In the genomic region with DNA sequence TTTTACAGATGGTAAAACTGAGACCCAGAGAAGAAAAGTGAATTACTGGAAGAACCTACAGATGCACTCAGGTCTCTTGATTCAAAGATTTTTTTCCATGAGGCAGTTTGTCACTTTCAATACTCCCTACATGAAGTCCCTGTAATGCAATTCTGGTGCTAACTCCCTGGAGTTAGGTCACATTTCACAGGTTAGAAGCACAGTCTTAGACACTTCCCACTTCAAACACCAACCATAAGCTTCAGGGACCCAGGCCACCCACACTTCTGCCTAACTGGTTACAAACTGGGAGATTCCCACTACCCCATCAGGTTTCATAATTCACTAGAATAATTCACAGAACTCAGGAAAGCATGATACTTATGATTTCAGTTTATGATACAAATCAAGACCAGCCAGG, we compare ENCODE assay signal across 24 cellular contexts. TPM values are rescaled to one million over a fixed set of nuclear protein-coding genes. Genes with fewer than 3 reads are reported as not detected.
A peak's percentile ranks its signal among the peaks of the same experiment; 100 is the strongest.
DNase-seq lines count a peak whose midpoint lies in the region; ATAC-seq, FAIRE-seq and TF ChIP-seq lines count a peak whose summit lies in the region.
"Had no signal": no experiment of that assay in that cellular context is flagged by ENCODE, and none has a peak within 500 bp of the region (broad histone marks: within the 10 kb centered on the region; RNA-seq: fewer than 3 reads in every experiment).

No MANE protein-coding gene starts in this region.

- no peak for ATAC-seq in activated CD8-positive, alpha-beta T cell treated with anti-CD3 and anti-CD28 coated beads for 36 hours
- no peak for ATAC-seq in activated CD8-positive, alpha-beta T cell treated with anti-CD3 and anti-CD28 coated beads, Interleukin-2, amount 10 ng/mL, durations not matched to agents 7 days and 5 days
- ATAC-seq in K562 = no peak
- ATAC-seq: GM12878, HCT116 had no signal

- no peak for DNase-seq in activated CD8-positive, alpha-beta T cell treated with anti-CD3 and anti-CD28 coated beads for 36 hours
- no peak for DNase-seq in activated CD8-positive, alpha-beta T cell treated with anti-CD3 and anti-CD28 coated beads, Interleukin-2, amount 10 ng/mL, durations not matched to agents 7 days and 5 days
- DNase-seq in stimulated activated CD4-positive, alpha-beta T cell treated with anti-CD3 and anti-CD28 coated beads, Interleukin-15, amount 100 ng/mL, for 24 hours = peak; percentile 12
- no peak for DNase-seq in stimulated activated CD4-positive, alpha-beta T cell treated with anti-CD3 and anti-CD28 coated beads, Interleukin-1b, Interleukin-23, amount 100 ng/mL, for 48 hours
- DNase-seq in K562 (ENCODE audit: extremely low read depth in 1 of 4, low spot score in 3 of 4) (no peak), HPDE6-E6E7 (ENCODE audit: extremely low spot score) (no peak)
- DNase-seq: ACHN; BE2C; C1 segment of cervical spinal cord; CD4-positive, CD25-positive, alpha-beta regulatory T cell; CD8-positive, alpha-beta memory T cell; COR-L47; DMS 273 treated with DMSO at 0.1 percent for 48 hours; DMS53; DND-41; GOT3; H7 had no signal

- no peaks in the 10 kb centered on the region for H3K9me1 ChIP-seq in K562 (ENCODE audit: control insufficient read depth, insufficient read depth, low read length)

- no peak for TF ChIP-seq RAD21 in K562 (CRISPR knock-in tag; conservative IDR thresholded peaks at IDR 0.05 in 1 of 2, IDR thresholded peaks at IDR 0.05 in 1 of 2)

- no peak overlapping the region for H3K4me3 ChIP-seq in K562
- H3K4me3 ChIP-seq: GM12878 had no signal

- no peaks in the 10 kb centered on the region for H3K79me2 ChIP-seq in K562 (ENCODE audit: control insufficient read depth, insufficient read depth, low read length)

- TF ChIP-seq POLR2A in K562 (conservative IDR thresholded peaks at IDR 0.05) = no peak

- H3K9ac ChIP-seq in K562 (ENCODE audit: insufficient read depth in 1 of 2, low read depth in 2 of 2, low read length in 2 of 2) = no peak overlapping the region

- TF ChIP-seq CTCF in activated CD8-positive, alpha-beta T cell treated with anti-CD3 and anti-CD28 coated beads for 36 hours (IDR thresholded peaks at IDR 0.05) = no peak
- no peak for TF ChIP-seq CTCF in K562 (IDR thresholded peaks at IDR 0.05 in 2 of 3, conservative IDR thresholded peaks at IDR 0.05 in 1 of 3; ENCODE audit: insufficient read depth in 2 of 3, low read depth in 1 of 3, low read length in 3 of 3)

- H3K4me3 Mint-ChIP-seq in activated CD8-positive, alpha-beta T cell treated with anti-CD3 and anti-CD28 coated beads for 36 hours = no peak overlapping the region
- no peak overlapping the region for H3K4me3 Mint-ChIP-seq in activated CD8-positive, alpha-beta T cell treated with anti-CD3 and anti-CD28 coated beads, Interleukin-2, amount 10 ng/mL, durations not matched to agents 7 days and 5 days
- H3K4me3 Mint-ChIP-seq: CD4-positive, CD25-positive, alpha-beta regulatory T cell; HFFc6 had no signal

- H3K4me2 ChIP-seq in K562 (ENCODE audit: insufficient read depth, low read length) = no peak overlapping the region

- H3K9me3 ChIP-seq in K562 (replicated peaks; ENCODE audit: control insufficient read depth, insufficient read depth, low read depth, low read length) = no peaks in the 10 kb centered on the region
- H3K9me3 ChIP-seq: BE2C had no signal

- H3K36me3 Mint-ChIP-seq in activated CD8-positive, alpha-beta T cell treated with anti-CD3 and anti-CD28 coated beads for 36 hours (ENCODE audit: low read depth) = peaks cover 62% of the 10 kb centered on the region
- peaks cover 59% of the 10 kb centered on the region for H3K36me3 Mint-ChIP-seq in activated CD8-positive, alpha-beta T cell treated with anti-CD3 and anti-CD28 coated beads, Interleukin-2, amount 10 ng/mL, durations not matched to agents 7 days and 5 days (ENCODE audit: low read depth)

- H3K36me3 ChIP-seq in K562 (ENCODE audit: control insufficient read depth, insufficient read depth, low read length) = no peaks in the 10 kb centered on the region
- H3K36me3 ChIP-seq: BE2C had no signal

- H3K27me3 ChIP-seq in K562 (ENCODE audit: control insufficient read depth in 2 of 2, insufficient read depth in 2 of 2, low read length in 2 of 2) = no peaks in the 10 kb centered on the region; a peak in 1 of 5 replicates
- H3K27me3 ChIP-seq: BE2C had no signal

- H3K4me1 ChIP-seq in K562 (replicated peaks in 1 of 2; ENCODE audit: control insufficient read depth in 2 of 2, insufficient read depth in 2 of 2, low read length in 2 of 2) = no peaks in the 10 kb centered on the region
- H3K4me1 ChIP-seq: BE2C had no signal

- in situ Hi-C loops in K562 (cut with MboI) = no loop called here

- no peaks in the 10 kb centered on the region for H3K27me3 Mint-ChIP-seq in activated CD8-positive, alpha-beta T cell treated with anti-CD3 and anti-CD28 coated beads for 36 hours
- no peaks in the 10 kb centered on the region for H3K27me3 Mint-ChIP-seq in activated CD8-positive, alpha-beta T cell treated with anti-CD3 and anti-CD28 coated beads, Interleukin-2, amount 10 ng/mL, durations not matched to agents 7 days and 5 days (ENCODE audit: low read depth)
- H3K27me3 Mint-ChIP-seq: CD4-positive, CD25-positive, alpha-beta regulatory T cell; CD8-positive, alpha-beta memory T cell had no signal

- no peaks in the 10 kb centered on the region; the same call in 1 of the 2 replicates for H4K20me1 ChIP-seq in K562 (replicated peaks; ENCODE audit: control insufficient read depth, insufficient read depth, low read length)

- CTCF ChIA-PET in activated CD8-positive, alpha-beta T cell treated with anti-CD3 and anti-CD28 coated beads for 36 hours (lab: Charles Lee) = no interaction called here
- CTCF ChIA-PET in activated CD8-positive, alpha-beta T cell treated with anti-CD3 and anti-CD28 coated beads, Interleukin-2, amount 10 ng/mL, durations not matched to agents 7 days and 5 days (lab: Charles Lee) = no interaction called here
- CTCF ChIA-PET in K562 (lab: Yijun Ruan, JAX; ENCODE audit: low intra/inter-chr PET ratio) = no interaction called here

- no peaks in the 10 kb centered on the region for H3K9me3 Mint-ChIP-seq in activated CD8-positive, alpha-beta T cell treated with anti-CD3 and anti-CD28 coated beads for 36 hours
- no peaks in the 10 kb centered on the region for H3K9me3 Mint-ChIP-seq in activated CD8-positive, alpha-beta T cell treated with anti-CD3 and anti-CD28 coated beads, Interleukin-2, amount 10 ng/mL, durations not matched to agents 7 days and 5 days (ENCODE audit: insufficient read depth)
- H3K9me3 Mint-ChIP-seq: CD8-positive, alpha-beta memory T cell; HFFc6 had no signal

- no peak for FAIRE-seq in K562 (lab: Jason Lieb, UNC)
- FAIRE-seq: A204.1, GM12878, HTR-8/SVneo had no signal

- TF ChIP-seq EP300 in K562 (IDR thresholded peaks at IDR 0.05; ENCODE audit: low read length) = no peak

- H3K27ac ChIP-seq in K562 (ENCODE audit: extremely low read depth, low read depth, low read length) = no peak overlapping the region
- H3K27ac ChIP-seq: HL-60 had no signal

- H2AFZ ChIP-seq in K562 (ENCODE audit: low read depth, low read length) = no peak overlapping the region

- BruUV-seq in K562 (replicated peaks; lab: Mats Ljungman, UMichigan) = no TSS peak

- POLR2A ChIA-PET in activated CD8-positive, alpha-beta T cell treated with anti-CD3 and anti-CD28 coated beads for 36 hours (lab: Charles Lee) = no interaction called here
- POLR2A ChIA-PET in activated CD8-positive, alpha-beta T cell treated with anti-CD3 and anti-CD28 coated beads, Interleukin-2, amount 10 ng/mL, durations not matched to agents 7 days and 5 days (lab: Charles Lee) = no interaction called here
- POLR2A ChIA-PET in K562 (lab: Yijun Ruan, JAX) = no interaction called here

- intact Hi-C loops in activated CD8-positive, alpha-beta T cell treated with anti-CD3 and anti-CD28 coated beads for 36 hours (cut with micrococcal nuclease) = no loop called here
- intact Hi-C loops in K562 (cut with micrococcal nuclease) = no loop called here

- H3K27ac Mint-ChIP-seq in activated CD8-positive, alpha-beta T cell treated with anti-CD3 and anti-CD28 coated beads for 36 hours = peak overlapping the region; percentile 27
- H3K27ac Mint-ChIP-seq in activated CD8-positive, alpha-beta T cell treated with anti-CD3 and anti-CD28 coated beads, Interleukin-2, amount 10 ng/mL, durations not matched to agents 7 days and 5 days = no peak overlapping the region
- H3K27ac Mint-ChIP-seq: HFFc6 had no signal

- peaks cover 7% of the 10 kb centered on the region for H3K4me1 Mint-ChIP-seq in activated CD8-positive, alpha-beta T cell treated with anti-CD3 and anti-CD28 coated beads for 36 hours (ENCODE audit: low read depth)
- H3K4me1 Mint-ChIP-seq in activated CD8-positive, alpha-beta T cell treated with anti-CD3 and anti-CD28 coated beads, Interleukin-2, amount 10 ng/mL, durations not matched to agents 7 days and 5 days (ENCODE audit: low read depth) = no peaks in the 10 kb centered on the region
- H3K4me1 Mint-ChIP-seq: CD8-positive, alpha-beta memory T cell had no signal

TF ChIP-seq in K562, 482 proteins besides CTCF, POLR2A, EP300 and RAD21:
- TF ChIP-seq RBM25 (IDR thresholded peaks at IDR 0.05; ENCODE audit: low read depth, low read length, severe bottlenecking) (peak; percentile 74), MXI1 (IDR thresholded peaks at IDR 0.05; ENCODE audit: low read depth, low read length) (no peak)
TF ChIP-seq in K562: peak in this region for 1.

RNA-seq across cellular contexts. Expression of a gene that starts 29.0 kb away (rescaled TPM):
- total RNA-seq in activated CD8-positive, alpha-beta T cell treated with anti-CD3 and anti-CD28 coated beads for 36 hours = not detected
- not detected for total RNA-seq in activated CD8-positive, alpha-beta T cell treated with anti-CD3 and anti-CD28 coated beads, Interleukin-2, amount 10 ng/mL, durations not matched to agents 7 days and 5 days
- total RNA-seq in K562 (2011; cell fraction: chromatin; rRNA removed; ENCODE audit: low replicate concordance) = not detected in 2 replicates
- not detected in 2 replicates for total RNA-seq in K562 (2011; cell fraction: nucleolus; rRNA removed)
- total RNA-seq in K562 (2011; cell fraction: nucleoplasm; rRNA removed) = not detected in 2 replicates
- not detected in 2 replicates for total RNA-seq in K562 (2014; rRNA removed)
- total RNA-seq in K562 (2014; rRNA removed; fragmentation: Illumina TruSeq; extraction: Trizol) = not detected in 2 replicates
- not detected in 2 replicates for total RNA-seq in K562 (2015; rRNA removed; fragmentation: Illumina TruSeq; extraction: Trizol)
- not detected in 2 replicates for total RNA-seq in K562 (2021)
- not detected in 2 replicates for polyA plus RNA-seq in K562 (2011; rRNA removed)
- polyA plus RNA-seq in K562 (2011; cell fraction: cytosol; rRNA removed) = 0.06 TPM in 1 of 2 replicates, not detected in the other
- not detected in 2 replicates for polyA plus RNA-seq in K562 (2011; cell fraction: nucleus; rRNA removed)
- polyA plus RNA-seq in K562 (2012) = not detected in 2 replicates
- not detected in 2 replicates for polyA plus RNA-seq in K562 (2014; fragmentation: Illumina TruSeq; extraction: Trizol)
- polyA plus RNA-seq in K562 (2014; fragmentation: Nextera tagmentation; extraction: Ambion mirVana) = not detected
- not detected in 2 replicates for polyA plus RNA-seq in K562 (2014; rRNA removed)
- polyA minus RNA-seq in K562 (2011; rRNA and poly(A)+ RNA removed) = not detected in 2 replicates
- not detected in 2 replicates for polyA minus RNA-seq in K562 (2011; cell fraction: cytosol; rRNA and poly(A)+ RNA removed)
- not detected in 2 replicates for polyA minus RNA-seq in K562 (2011; cell fraction: nucleus; rRNA and poly(A)+ RNA removed)
- total RNA-seq: CD4-positive, CD25-positive, alpha-beta regulatory T cell; CD8-positive, alpha-beta memory T cell; G401; GM12878; HFFc6 had no signal
- polyA plus RNA-seq: CD4-positive, CD25-positive, alpha-beta regulatory T cell; CD8-positive, alpha-beta memory T cell; GM12878 had no signal
